ENCODE assay signal across 8 cellular contexts in the genomic region with DNA sequence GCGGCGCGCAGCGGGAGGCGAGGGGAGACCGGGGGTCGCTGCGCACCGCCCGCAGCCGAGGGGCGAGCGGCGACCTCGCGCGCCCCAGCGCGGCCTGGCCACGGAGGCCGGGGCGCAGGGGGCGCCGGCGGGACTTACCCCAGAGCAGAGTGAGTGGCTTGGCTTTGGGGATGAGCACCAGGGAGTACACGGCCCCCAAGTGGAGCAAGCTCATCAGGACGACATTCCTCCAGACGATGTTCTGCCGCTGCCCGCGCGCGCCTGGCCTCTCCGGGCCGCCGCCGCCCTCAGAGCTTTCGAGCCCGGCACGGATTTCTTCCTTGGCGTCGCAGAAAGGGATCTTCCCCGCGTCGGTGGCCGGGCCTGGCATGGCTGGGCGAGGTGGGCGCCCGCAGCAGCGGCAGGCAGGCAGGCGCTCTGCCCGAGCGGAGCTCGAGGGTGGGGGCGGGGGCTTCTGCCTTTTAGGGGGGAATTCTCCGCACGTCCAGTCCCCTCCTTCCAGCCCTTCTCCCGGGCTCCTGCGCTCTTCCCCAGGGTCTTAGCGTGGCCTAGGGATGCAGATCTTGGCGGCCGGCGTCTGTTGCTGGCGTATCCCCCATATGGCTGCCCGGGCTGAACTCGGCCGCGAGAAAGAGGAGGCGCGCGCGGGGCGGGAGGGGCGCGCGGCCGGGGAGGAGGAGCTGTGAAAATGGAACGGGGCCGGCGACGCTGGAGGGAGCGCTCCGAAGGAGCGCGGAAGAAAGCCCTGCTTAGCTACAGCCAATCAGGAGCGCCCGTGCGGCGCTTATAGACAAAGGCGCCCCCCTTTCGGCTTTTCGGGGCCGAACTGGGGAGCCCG. TPM values are rescaled to one million over a fixed set of nuclear protein-coding genes. Genes with fewer than 3 reads are reported as not detected.
A peak's percentile ranks its signal among the peaks of the same experiment; 100 is the strongest.
DNase-seq lines count a peak whose midpoint lies in the region; ATAC-seq and TF ChIP-seq lines count a peak whose summit lies in the region.

A gene (minus strand): TSS at position 629 of the 838 bp plus-strand sequence. CDS start 259 bp downstream, at position 370.

- WGBS in heart right ventricle, 2 donors, result 0 to 1% methylated on average over 84 to 94 of the region's 94 CpGs
- WGBS in urinary bladder, result under 1% methylated on average over 94 of the region's 94 CpGs

- H3K4me1 ChIP-seq in heart right ventricle (peaks cover 0 to 29% (median 20%) of the 10 kb centered on the region in 9 donors), urinary bladder (ENCODE audit: insufficient read depth) (no peaks in the 10 kb centered on the region)

- peaks cover 4% of the 10 kb centered on the region; the same call in 1 of the 2 replicates for H3K36me3 ChIP-seq in SK-N-MC (ENCODE audit: insufficient read depth, low read length)
- no peaks in the 10 kb centered on the region for H3K36me3 ChIP-seq in heart right ventricle
- no peaks in the 10 kb centered on the region for H3K36me3 ChIP-seq in urinary bladder (ENCODE audit: insufficient read depth)

- no peaks in the 10 kb centered on the region for H3K9me3 ChIP-seq in SK-N-MC (ENCODE audit: low read depth, low read length)
- H3K9me3 ChIP-seq in heart right ventricle, result no peaks in the 10 kb centered on the region

- DNase-seq in DMS79 (lab: John Stamatoyannopoulos, UW) (peak; percentile 83), HuH-7.5 (ENCODE audit: low spot score) (peak; percentile 55), SK-N-MC (ENCODE audit: low read depth, low spot score) (no peak), amniotic epithelial cell (ENCODE audit: low read depth) (peak; percentile 59), heart right ventricle (peak; percentile 67 to 75), pons (ENCODE audit: low spot score) (peak; percentile 92)

- H3K4me3 ChIP-seq in SK-N-MC (peak within 1 kb of the TSS; percentile 97), heart right ventricle (peak within 1 kb of the TSS; percentile 47 to 86 (median 68)), urinary bladder (ENCODE audit: low read depth, low read length) (peak within 1 kb of the TSS; percentile 76)

- intact Hi-C loops in heart right ventricle (cut with DNase I), result loop anchor here in 1 of 10 donors (5.0 kb wide), 1 partner anchor 76 kb away; no protein-coding TSS in a partner anchor

- peak in 1 of 9 donors; percentile 10 for TF ChIP-seq CTCF in heart right ventricle (IDR thresholded peaks at IDR 0.05)

- ATAC-seq in GM21529 (IDR thresholded peaks at IDR 0.05; ENCODE audit: unreplicated experiment) (peak; percentile 90), heart right ventricle (peak; percentile 87 to 95 (median 92))

- H3K27me3 ChIP-seq in heart right ventricle, result peaks cover 0 to 50% (median 6%) of the 10 kb centered on the region in 7 donors

- H3K9ac ChIP-seq in SK-N-MC (ENCODE audit: insufficient read length), result peak within 1 kb of the TSS; percentile 73

- H3K27ac ChIP-seq in SK-N-MC, result no peak within 1 kb of the TSS
- peak within 1 kb of the TSS in 6 of 10 donors; percentile 31 to 64 (median 52) for H3K27ac ChIP-seq in heart right ventricle
- H3K27ac ChIP-seq in urinary bladder (ENCODE audit: low read depth), result no peak within 1 kb of the TSS

RNA-seq across cellular contexts. Expression of the gene that starts here (rescaled TPM):
- 1 to 10 TPM; 1.7 to 5.0 (median 3.0) TPM for total RNA-seq in heart right ventricle
- 1 to 10 TPM; 3.8 to 6.7 TPM for polyA plus RNA-seq in heart right ventricle
- total RNA-seq in urinary bladder, result 23.3 TPM
- 26.0 TPM for polyA plus RNA-seq in urinary bladder

Comparison
In these comparisons a context has a peak if more than half of its experiments do, and no peak if none do; other contexts are left out.
1. H3K27ac ChIP-seq: peak in heart right ventricle (6 of 10); none in SK-N-MC (single experiment) and urinary bladder (single experiment).
2. Peak in every context shown above with its lines, with median percentiles within 50 percentile points of each other: H3K4me3 ChIP-seq.